Comparison of ENCODE assay signal across 21 cellular contexts in genomic region chr3:133206921-133207320, GRCh38.
DNase-seq lines count a peak whose midpoint lies in the region; ATAC-seq and TF ChIP-seq lines count a peak whose summit lies in the region.
"Had no signal": no experiment of that assay in that cellular context is flagged by ENCODE, and none has a peak within 500 bp of the region (broad histone marks: within the 10 kb centered on the region; RNA-seq: fewer than 3 reads in every experiment).

No MANE protein-coding gene starts in this region.

- peak overlapping the region; percentile 83 for H3K18ac ChIP-seq in mesendoderm (ENCODE audit: low read length)

- H3K4me2 ChIP-seq in GM23338 (peak overlapping the region; percentile 63; the same call in 1 of the 2 replicates), mesendoderm (ENCODE audit: low read length) (no peak overlapping the region)
- H3K4me2 ChIP-seq: BLaER1 treated with 17β-estradiol and CSF1 and Interleukin-3, amounts not matched to agents 10 nM and 100 nM had no signal

- peaks cover 26% of the 10 kb centered on the region for H3K36me3 Mint-ChIP-seq in GM23338 (ENCODE audit: low read depth)
- H3K36me3 Mint-ChIP-seq: T-cell had no signal

- H3K23ac ChIP-seq in mesendoderm (ENCODE audit: low read length), result no peak overlapping the region

- peaks cover 12% of the 10 kb centered on the region; the same call in 1 of the 2 replicates for H3K79me2 ChIP-seq in GM23338 (replicated peaks; ENCODE audit: insufficient read depth)
- no peaks in the 10 kb centered on the region for H3K79me2 ChIP-seq in mesendoderm (ENCODE audit: control insufficient read depth, insufficient read depth, low read length)

- WGBS in mesendoderm (ENCODE audit: extremely low coverage, insufficient coverage, low lambda C conversion rate), result no CpG with 5 or more reads among the region's 5 CpGs

- H3K79me1 ChIP-seq in mesendoderm (ENCODE audit: low read length), result no peaks in the 10 kb centered on the region

- no peaks in the 10 kb centered on the region for H4K20me1 ChIP-seq in GM23338 (replicated peaks; ENCODE audit: insufficient read depth)

- H3K4me1 ChIP-seq in GM23338 (ENCODE audit: insufficient read depth) (peaks cover 34% of the 10 kb centered on the region), NT2/D1 (ENCODE audit: insufficient read depth, insufficient read length) (peaks cover 4% of the 10 kb centered on the region), mesendoderm (ENCODE audit: control insufficient read depth, low read depth, low read length) (no peaks in the 10 kb centered on the region), BE2C (peaks cover 18% of the 10 kb centered on the region)

- H4K5ac ChIP-seq in mesendoderm (ENCODE audit: low read length), result no peak overlapping the region

- H3F3A ChIP-seq in GM23338 (replicated peaks; ENCODE audit: low read depth), result peaks cover under 1% of the 10 kb centered on the region; the same call in 1 of the 2 replicates

- H3K4me1 Mint-ChIP-seq in GM23338, result peaks cover 43% of the 10 kb centered on the region

- ATAC-seq in GM23338 (peak; percentile 94), GM18517 (IDR thresholded peaks at IDR 0.05; ENCODE audit: unreplicated experiment) (no peak), GM18870 (IDR thresholded peaks at IDR 0.05; ENCODE audit: unreplicated experiment) (no peak), GM21786 (IDR thresholded peaks at IDR 0.05; ENCODE audit: unreplicated experiment) (no peak)
- ATAC-seq: GM12878, T-cell had no signal

- no peak overlapping the region for H4K8ac ChIP-seq in mesendoderm (ENCODE audit: low read depth, low read length)

- H3K27me3 Mint-ChIP-seq in GM23338 (ENCODE audit: insufficient read depth, low read depth, poor library complexity), result peaks cover 4% of the 10 kb centered on the region

- H3K56ac ChIP-seq in mesendoderm (ENCODE audit: low read length), result peak overlapping the region; percentile 44

- H2AK5ac ChIP-seq in mesendoderm (ENCODE audit: low read length), result no peak overlapping the region

- H2BK15ac ChIP-seq in mesendoderm (replicated peaks; ENCODE audit: low read depth), result no peak overlapping the region

- peaks cover 2% of the 10 kb centered on the region; the same call in 1 of the 2 replicates for H3K36me3 ChIP-seq in GM23338 (ENCODE audit: insufficient read depth)
- H3K36me3 ChIP-seq in NT2/D1 (ENCODE audit: insufficient read depth, insufficient read length, low read length), result no peaks in the 10 kb centered on the region
- H3K36me3 ChIP-seq in mesendoderm (ENCODE audit: control insufficient read depth, insufficient read depth, low read length), result no peaks in the 10 kb centered on the region
- peaks cover 3% of the 10 kb centered on the region; the same call in 1 of the 2 replicates for H3K36me3 ChIP-seq in BE2C
- H3K36me3 ChIP-seq: BLaER1 treated with 17β-estradiol and CSF1 and Interleukin-3, amounts not matched to agents 10 nM and 100 nM had no signal

- H3K9me2 ChIP-seq in GM23338 (ENCODE audit: insufficient read depth), result peaks cover 8% of the 10 kb centered on the region; the same call in 1 of the 2 replicates

- H3K27ac ChIP-seq in GM23338 (ENCODE audit: low read depth) (peak overlapping the region; percentile 86), mesendoderm (ENCODE audit: low read depth, low read length) (no peak overlapping the region)
- H3K27ac ChIP-seq: BLaER1 treated with 17β-estradiol and CSF1 and Interleukin-3, amounts not matched to agents 10 nM and 100 nM had no signal

- H3K27me3 ChIP-seq in GM23338 (ENCODE audit: insufficient read depth) (no peaks in the 10 kb centered on the region), NT2/D1 (ENCODE audit: insufficient read depth, insufficient read length) (no peaks in the 10 kb centered on the region), mesendoderm (ENCODE audit: insufficient read depth, low read length, poor library complexity) (no peaks in the 10 kb centered on the region), BE2C (no peaks in the 10 kb centered on the region)

- no peak overlapping the region for H3K9ac ChIP-seq in NT2/D1 (ENCODE audit: insufficient read length, low read depth)
- H3K9ac ChIP-seq in mesendoderm (ENCODE audit: low read length), result no peak overlapping the region
- H3K9ac ChIP-seq: BLaER1 treated with 17β-estradiol and CSF1 and Interleukin-3, amounts not matched to agents 10 nM and 100 nM had no signal

- H2AFZ ChIP-seq in GM23338, result no peak overlapping the region

- H3K27ac Mint-ChIP-seq in GM23338, result peak overlapping the region; percentile 81; the same call in 1 of the 2 replicates
- H3K27ac Mint-ChIP-seq: CD4-positive, alpha-beta T cell; T-cell had no signal

- peak; percentile 84 for DNase-seq in GM23338 (ENCODE audit: low spot score)
- DNase-seq in NT2/D1 (ENCODE audit: low read depth, low spot score), result peak; percentile 89
- peak; percentile 52 for DNase-seq in iPS DF 19.7 (ENCODE audit: low read depth, low spot score)
- DNase-seq in mesendoderm, result peak; percentile 94
- no peak for DNase-seq in BE2C
- DNase-seq: CD4-positive, alpha-beta T cell; GDM1; KBM-7; MV-4-11; NCI-H1694; NCI-H2029 treated with DMSO at 0.1 percent for 48 hours; NCI-H2227 treated with DMSO at 0.1 percent for 48 hours; NCI-H526 treated with DMSO at 0.1 percent for 48 hours; RPMI8226; SHP77; T-cell had no signal

- H2BK5ac ChIP-seq in mesendoderm (ENCODE audit: low read length), result no peak overlapping the region

- no peak overlapping the region for H3K4me3 ChIP-seq in GM23338
- no peak overlapping the region for H3K4me3 ChIP-seq in NT2/D1 (ENCODE audit: insufficient read length, low read depth)
- no peak overlapping the region for H3K4me3 ChIP-seq in mesendoderm (ENCODE audit: low read length)
- H3K4me3 ChIP-seq in BE2C (ENCODE audit: low read depth, low read length), result no peak overlapping the region
- H3K4me3 ChIP-seq: BLaER1 treated with 17β-estradiol and CSF1 and Interleukin-3, amounts not matched to agents 10 nM and 100 nM; GM12878 had no signal

- peaks cover 33% of the 10 kb centered on the region for H3K9me3 Mint-ChIP-seq in GM23338
- H3K9me3 Mint-ChIP-seq: CD4-positive, alpha-beta T cell had no signal

- no peak overlapping the region for H3K4ac ChIP-seq in mesendoderm (ENCODE audit: low read depth, low read length)

- no peak for TF ChIP-seq CTCF in GM23338 (conservative IDR thresholded peaks at IDR 0.05; ENCODE audit: low read depth in 2 of 2)
- no peak for TF ChIP-seq CTCF in BE2C (IDR thresholded peaks at IDR 0.05; ENCODE audit: low read depth, low read length)

- H3K9me3 ChIP-seq in NT2/D1 (ENCODE audit: insufficient read depth, low read length), result no peaks in the 10 kb centered on the region; the same call in 1 of the 2 replicates
- H3K9me3 ChIP-seq in BE2C, result no peaks in the 10 kb centered on the region

- H3K4me3 Mint-ChIP-seq in GM23338, result no peak overlapping the region
- H3K4me3 Mint-ChIP-seq: CD4-positive, alpha-beta T cell; T-cell had no signal

- no peak overlapping the region for H2BK120ac ChIP-seq in mesendoderm (ENCODE audit: low read depth, low read length)

TF ChIP-seq in GM23338, 12 proteins besides CTCF, POLR2A, EP300 and RAD21 (continues in another document):
- TF ChIP-seq POLR2AphosphoS5 (IDR thresholded peaks at IDR 0.05; ENCODE audit: low read depth), result no peak
